Comparison of ENCODE assay signal across 1 cellular context in the genomic region with DNA sequence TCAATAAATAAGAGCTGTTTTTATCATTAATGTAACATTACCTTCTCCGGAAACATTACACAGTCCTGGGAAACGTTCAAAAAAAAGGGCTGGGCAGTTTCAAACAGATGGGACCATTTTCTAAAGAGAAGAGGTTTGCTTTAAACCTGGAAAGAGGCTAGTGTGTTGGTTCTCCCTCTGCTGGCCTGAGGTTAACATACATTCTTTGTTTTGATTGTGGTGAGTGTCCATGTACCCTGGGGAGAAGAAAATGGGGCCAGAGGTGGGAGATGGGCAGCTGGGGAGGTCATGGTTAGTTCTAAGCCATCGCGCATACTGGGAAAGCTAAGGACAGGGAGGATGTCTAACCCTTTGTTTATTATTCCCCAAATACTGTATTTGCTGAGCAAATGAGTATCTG.
A peak's percentile ranks its signal among the peaks of the same experiment; 100 is the strongest.
TF ChIP-seq lines count a peak whose summit lies in the region.

No MANE protein-coding gene starts in this region.

TF ChIP-seq in GM23338, 12 proteins besides CTCF, POLR2A, EP300 and RAD21:
- TF ChIP-seq, protein P1, sequence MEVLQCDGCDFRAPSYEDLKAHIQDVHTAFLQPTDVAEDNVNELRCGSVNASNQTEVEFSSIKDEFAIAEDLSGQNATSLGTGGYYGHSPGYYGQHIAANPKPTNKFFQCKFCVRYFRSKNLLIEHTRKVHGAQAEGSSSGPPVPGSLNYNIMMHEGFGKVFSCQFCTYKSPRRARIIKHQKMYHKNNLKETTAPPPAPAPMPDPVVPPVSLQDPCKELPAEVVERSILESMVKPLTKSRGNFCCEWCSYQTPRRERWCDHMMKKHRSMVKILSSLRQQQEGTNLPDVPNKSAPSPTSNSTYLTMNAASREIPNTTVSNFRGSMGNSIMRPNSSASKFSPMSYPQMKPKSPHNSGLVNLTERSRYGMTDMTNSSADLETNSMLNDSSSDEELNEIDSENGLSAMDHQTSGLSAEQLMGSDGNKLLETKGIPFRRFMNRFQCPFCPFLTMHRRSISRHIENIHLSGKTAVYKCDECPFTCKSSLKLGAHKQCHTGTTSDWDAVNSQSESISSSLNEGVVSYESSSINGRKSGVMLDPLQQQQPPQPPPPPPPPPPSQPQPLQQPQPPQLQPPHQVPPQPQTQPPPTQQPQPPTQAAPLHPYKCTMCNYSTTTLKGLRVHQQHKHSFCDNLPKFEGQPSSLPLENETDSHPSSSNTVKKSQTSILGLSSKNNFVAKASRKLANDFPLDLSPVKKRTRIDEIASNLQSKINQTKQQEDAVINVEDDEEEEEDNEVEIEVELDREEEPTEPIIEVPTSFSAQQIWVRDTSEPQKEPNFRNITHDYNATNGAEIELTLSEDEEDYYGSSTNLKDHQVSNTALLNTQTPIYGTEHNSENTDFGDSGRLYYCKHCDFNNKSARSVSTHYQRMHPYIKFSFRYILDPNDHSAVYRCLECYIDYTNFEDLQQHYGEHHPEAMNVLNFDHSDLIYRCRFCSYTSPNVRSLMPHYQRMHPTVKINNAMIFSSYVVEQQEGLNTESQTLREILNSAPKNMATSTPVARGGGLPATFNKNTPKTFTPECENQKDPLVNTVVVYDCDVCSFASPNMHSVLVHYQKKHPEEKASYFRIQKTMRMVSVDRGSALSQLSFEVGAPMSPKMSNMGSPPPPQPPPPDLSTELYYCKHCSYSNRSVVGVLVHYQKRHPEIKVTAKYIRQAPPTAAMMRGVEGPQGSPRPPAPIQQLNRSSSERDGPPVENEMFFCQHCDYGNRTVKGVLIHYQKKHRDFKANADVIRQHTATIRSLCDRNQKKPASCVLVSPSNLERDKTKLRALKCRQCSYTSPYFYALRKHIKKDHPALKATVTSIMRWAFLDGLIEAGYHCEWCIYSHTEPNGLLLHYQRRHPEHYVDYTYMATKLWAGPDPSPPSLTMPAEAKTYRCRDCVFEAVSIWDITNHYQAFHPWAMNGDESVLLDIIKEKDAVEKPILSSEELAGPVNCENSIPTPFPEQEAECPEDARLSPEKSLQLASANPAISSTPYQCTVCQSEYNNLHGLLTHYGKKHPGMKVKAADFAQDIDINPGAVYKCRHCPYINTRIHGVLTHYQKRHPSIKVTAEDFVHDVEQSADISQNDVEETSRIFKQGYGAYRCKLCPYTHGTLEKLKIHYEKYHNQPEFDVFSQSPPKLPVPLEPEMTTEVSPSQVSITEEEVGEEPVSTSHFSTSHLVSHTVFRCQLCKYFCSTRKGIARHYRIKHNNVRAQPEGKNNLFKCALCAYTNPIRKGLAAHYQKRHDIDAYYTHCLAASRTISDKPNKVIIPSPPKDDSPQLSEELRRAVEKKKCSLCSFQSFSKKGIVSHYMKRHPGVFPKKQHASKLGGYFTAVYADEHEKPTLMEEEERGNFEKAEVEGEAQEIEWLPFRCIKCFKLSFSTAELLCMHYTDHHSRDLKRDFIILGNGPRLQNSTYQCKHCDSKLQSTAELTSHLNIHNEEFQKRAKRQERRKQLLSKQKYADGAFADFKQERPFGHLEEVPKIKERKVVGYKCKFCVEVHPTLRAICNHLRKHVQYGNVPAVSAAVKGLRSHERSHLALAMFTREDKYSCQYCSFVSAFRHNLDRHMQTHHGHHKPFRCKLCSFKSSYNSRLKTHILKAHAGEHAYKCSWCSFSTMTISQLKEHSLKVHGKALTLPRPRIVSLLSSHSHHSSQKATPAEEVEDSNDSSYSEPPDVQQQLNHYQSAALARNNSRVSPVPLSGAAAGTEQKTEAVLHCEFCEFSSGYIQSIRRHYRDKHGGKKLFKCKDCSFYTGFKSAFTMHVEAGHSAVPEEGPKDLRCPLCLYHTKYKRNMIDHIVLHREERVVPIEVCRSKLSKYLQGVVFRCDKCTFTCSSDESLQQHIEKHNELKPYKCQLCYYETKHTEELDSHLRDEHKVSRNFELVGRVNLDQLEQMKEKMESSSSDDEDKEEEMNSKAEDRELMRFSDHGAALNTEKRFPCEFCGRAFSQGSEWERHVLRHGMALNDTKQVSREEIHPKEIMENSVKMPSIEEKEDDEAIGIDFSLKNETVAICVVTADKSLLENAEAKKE (CRISPR knock-in tag; IDR thresholded peaks at IDR 0.05), result peak; percentile 77; the same call in 1 of the 2 replicates
- no peak for TF ChIP-seq ZNF331 (CRISPR knock-in tag; IDR thresholded peaks at IDR 0.05; ENCODE audit: low read depth)
